17 cellular contexts compared by ENCODE assay signal in the genomic region with DNA sequence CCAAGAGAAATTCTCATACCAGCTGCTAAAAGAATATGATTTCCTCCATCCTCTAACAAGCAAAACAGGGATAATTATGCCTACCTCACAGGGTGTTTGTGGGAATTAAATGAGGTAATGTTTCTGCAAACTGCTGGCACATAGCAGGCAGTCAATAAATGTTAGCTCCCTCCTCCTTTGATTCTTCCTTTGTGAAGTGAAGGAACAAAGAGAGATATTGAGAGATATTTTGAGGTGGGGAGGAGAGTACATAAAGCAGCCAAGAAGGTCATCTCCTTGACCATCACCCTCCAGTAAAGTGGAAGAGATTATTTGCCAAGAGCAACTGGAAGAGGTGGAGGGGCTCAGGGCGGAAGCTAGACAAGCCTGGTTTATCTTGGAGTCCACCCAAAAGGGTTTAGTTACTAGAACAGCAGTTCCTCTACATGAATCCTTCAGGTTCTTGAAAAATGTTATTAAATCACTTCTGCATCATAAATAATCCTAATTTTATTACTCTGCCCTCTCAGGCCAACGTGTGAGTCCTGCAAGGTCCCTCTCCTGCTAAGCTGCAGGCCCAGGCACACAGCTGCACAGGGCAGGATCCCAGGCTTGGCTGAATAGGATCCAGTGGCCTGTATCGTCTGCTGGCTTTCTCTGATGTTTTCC. TPM values are rescaled to one million over a fixed set of nuclear protein-coding genes. Genes with fewer than 3 reads are reported as not detected.
DNase-seq lines count a peak whose midpoint lies in the region; ATAC-seq and TF ChIP-seq lines count a peak whose summit lies in the region.
"Had no signal": no experiment of that assay in that cellular context is flagged by ENCODE, and none has a peak within 500 bp of the region (broad histone marks: within the 10 kb centered on the region; RNA-seq: fewer than 3 reads in every experiment).

No MANE protein-coding gene starts in this region.

- no peak overlapping the region for H3K4me2 ChIP-seq in PC-3 (ENCODE audit: low read length)

- H3K27me3 ChIP-seq in PC-3 (ENCODE audit: low read length) = no peaks in the 10 kb centered on the region
- H3K27me3 ChIP-seq: dorsolateral prefrontal cortex, ovary had no signal

- H4K20me1 ChIP-seq in PC-3 (ENCODE audit: low read length) = no peaks in the 10 kb centered on the region

- H3K9me2 ChIP-seq in PC-3 (replicated peaks; ENCODE audit: low read length) = no peaks in the 10 kb centered on the region

- TF ChIP-seq CTCF in HEK293 (tag by site-specific recombination; IDR thresholded peaks at IDR 0.05) (no peak), PC-3 (conservative IDR thresholded peaks at IDR 0.05; ENCODE audit: low read depth, low read length) (no peak), fibroblast of pulmonary artery (IDR thresholded peaks at IDR 0.05; ENCODE audit: low read length, missing control alignments) (no peak), osteocyte (IDR thresholded peaks at IDR 0.05) (no peak)

- no peaks in the 10 kb centered on the region for H3K36me3 Mint-ChIP-seq in osteocyte (ENCODE audit: unreplicated experiment)

- ATAC-seq in PC-3 (peak; percentile 57), GM18498 (IDR thresholded peaks at IDR 0.05; ENCODE audit: unreplicated experiment) (no peak)

- peak overlapping the region; percentile 69 for H3K27ac Mint-ChIP-seq in osteocyte (ENCODE audit: unreplicated experiment)

- no peak overlapping the region for H3K9ac ChIP-seq in PC-3 (ENCODE audit: low read length)

- no peaks in the 10 kb centered on the region for H3K79me2 ChIP-seq in PC-3 (ENCODE audit: low read length)

- no TSS peak for BruUV-seq in PC-3 (replicated peaks; lab: Mats Ljungman, UMichigan)

- peak overlapping the region; percentile 72 for H3K27ac ChIP-seq in HEK293 (ENCODE audit: extremely low read depth, low read depth, low read length)
- no peak overlapping the region for H3K27ac ChIP-seq in PC-3 (ENCODE audit: low read length)
- H3K27ac ChIP-seq: dorsolateral prefrontal cortex, ovary had no signal

- H3K9me3 ChIP-seq in HEK293 (ENCODE audit: control insufficient read depth, insufficient read depth, low read depth, low read length) (no peaks in the 10 kb centered on the region), PC-3 (ENCODE audit: low read length) (no peaks in the 10 kb centered on the region)
- H3K9me3 ChIP-seq: HAP-1, ovary had no signal

- DNase-seq in PC-3 (peak; percentile 38), fibroblast of pulmonary artery (ENCODE audit: low read depth) (peak; percentile 6), osteocyte (ENCODE audit: extremely low spot score, unreplicated experiment) (peak; percentile 7), GM19238 (ENCODE audit: insufficient read length, low spot score) (no peak), H4 (ENCODE audit: low spot score) (no peak)
- DNase-seq in activated CD8-positive, alpha-beta memory T cell treated with anti-CD3 and anti-CD28 coated beads, Interleukin-2, amount 50 U/mL, for 4 hours = no peak
- DNase-seq: activated T-cell treated with anti-CD3 and anti-CD28 coated beads for 4 hours, AML-193, dorsolateral prefrontal cortex, KBM-7, mesendoderm, NCI-H526 treated with DMSO at 0.1 percent for 48 hours, ovary, T-helper 9 cell had no signal

- POLR2A ChIA-PET in HEK293 (lab: Yijun Ruan, JAX) = interaction anchor here (0.7 to 2.5 kb wide), 2 partner anchors 34 to 125 kb away, joined by 4 to 13 read pairs; a partner anchor contains a TSS
- POLR2A ChIA-PET in PC-3 (lab: Charles Lee; ENCODE audit: unreplicated experiment) = no interaction called here

- H3K4me3 ChIP-seq in HEK293 (ENCODE audit: low read depth, low read length) (no peak overlapping the region), PC-3 (ENCODE audit: low read length) (no peak overlapping the region), fibroblast of pulmonary artery (replicated peaks; ENCODE audit: low read depth, low read length) (no peak overlapping the region)
- H3K4me3 ChIP-seq: dorsolateral prefrontal cortex, HAP-1, ovary had no signal

- H3K36me3 ChIP-seq in HEK293 (ENCODE audit: control insufficient read depth in 2 of 2, insufficient read depth in 1 of 2, low read length in 2 of 2) (no peaks in the 10 kb centered on the region), PC-3 (ENCODE audit: low read depth, low read length) (no peaks in the 10 kb centered on the region)
- H3K36me3 ChIP-seq: HAP-1, ovary had no signal

- peaks cover 18% of the 10 kb centered on the region for H3K4me1 Mint-ChIP-seq in osteocyte (ENCODE audit: unreplicated experiment)

- H3F3A ChIP-seq in PC-3 (ENCODE audit: low read length, unreplicated experiment) = no peaks in the 10 kb centered on the region

- intact Hi-C loops in PC-3 (cut with micrococcal nuclease) = loop anchor here (5.0 kb wide), 1 partner anchor 1238 kb away; no protein-coding TSS in a partner anchor

- peaks cover 3% of the 10 kb centered on the region; the same call in 1 of the 2 replicates for H3K4me1 ChIP-seq in HEK293 (ENCODE audit: control insufficient read depth, insufficient read depth, low read length)
- peaks cover 13% of the 10 kb centered on the region for H3K4me1 ChIP-seq in PC-3 (ENCODE audit: insufficient read depth, low read length)
- H3K4me1 ChIP-seq: HAP-1 had no signal

- H3K9me3 Mint-ChIP-seq in osteocyte (ENCODE audit: unreplicated experiment) = no peaks in the 10 kb centered on the region

- H2AFZ ChIP-seq in PC-3 (ENCODE audit: low read length) = no peak overlapping the region

- CTCF ChIA-PET in HEK293 (lab: Yijun Ruan, JAX) = no interaction called here
- CTCF ChIA-PET in PC-3 (lab: Charles Lee) = no interaction called here

- H3K27me3 Mint-ChIP-seq in osteocyte (ENCODE audit: unreplicated experiment) = no peaks in the 10 kb centered on the region

- H3K4me3 Mint-ChIP-seq in osteocyte (ENCODE audit: unreplicated experiment) = no peak overlapping the region

TF ChIP-seq in HEK293, 187 proteins besides CTCF, POLR2A, EP300 and RAD21 (continues in another document):
- no peak for TF ChIP-seq ZNF138 (tag by site-specific recombination; IDR thresholded peaks at IDR 0.05; ENCODE audit: borderline replicate concordance)
- TF ChIP-seq, protein P1, sequence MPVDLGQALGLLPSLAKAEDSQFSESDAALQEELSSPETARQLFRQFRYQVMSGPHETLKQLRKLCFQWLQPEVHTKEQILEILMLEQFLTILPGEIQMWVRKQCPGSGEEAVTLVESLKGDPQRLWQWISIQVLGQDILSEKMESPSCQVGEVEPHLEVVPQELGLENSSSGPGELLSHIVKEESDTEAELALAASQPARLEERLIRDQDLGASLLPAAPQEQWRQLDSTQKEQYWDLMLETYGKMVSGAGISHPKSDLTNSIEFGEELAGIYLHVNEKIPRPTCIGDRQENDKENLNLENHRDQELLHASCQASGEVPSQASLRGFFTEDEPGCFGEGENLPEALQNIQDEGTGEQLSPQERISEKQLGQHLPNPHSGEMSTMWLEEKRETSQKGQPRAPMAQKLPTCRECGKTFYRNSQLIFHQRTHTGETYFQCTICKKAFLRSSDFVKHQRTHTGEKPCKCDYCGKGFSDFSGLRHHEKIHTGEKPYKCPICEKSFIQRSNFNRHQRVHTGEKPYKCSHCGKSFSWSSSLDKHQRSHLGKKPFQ (tag by site-specific recombination; IDR thresholded peaks at IDR 0.05) = no peak
- no peak for TF ChIP-seq ZNF624 (tag by site-specific recombination; IDR thresholded peaks at IDR 0.05)
- TF ChIP-seq, protein P2, sequence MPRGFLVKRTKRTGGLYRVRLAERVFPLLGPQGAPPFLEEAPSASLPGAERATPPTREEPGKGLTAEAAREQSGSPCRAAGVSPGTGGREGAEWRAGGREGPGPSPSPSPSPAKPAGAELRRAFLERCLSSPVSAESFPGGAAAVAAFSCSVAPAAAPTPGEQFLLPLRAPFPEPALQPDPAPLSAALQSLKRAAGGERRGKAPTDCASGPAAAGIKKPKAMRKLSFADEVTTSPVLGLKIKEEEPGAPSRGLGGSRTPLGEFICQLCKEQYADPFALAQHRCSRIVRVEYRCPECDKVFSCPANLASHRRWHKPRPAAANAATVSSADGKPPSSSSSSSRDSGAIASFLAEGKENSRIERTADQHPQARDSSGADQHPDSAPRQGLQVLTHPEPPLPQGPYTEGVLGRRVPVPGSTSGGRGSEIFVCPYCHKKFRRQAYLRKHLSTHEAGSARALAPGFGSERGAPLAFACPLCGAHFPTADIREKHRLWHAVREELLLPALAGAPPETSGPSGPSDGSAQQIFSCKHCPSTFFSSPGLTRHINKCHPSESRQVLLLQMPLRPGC (tag by site-specific recombination; IDR thresholded peaks at IDR 0.05) = peak; percentile 72; the same call in 1 of the 2 replicates
- TF ChIP-seq KLF8 (tag by site-specific recombination; IDR thresholded peaks at IDR 0.05) = no peak
- TF ChIP-seq, protein P3, sequence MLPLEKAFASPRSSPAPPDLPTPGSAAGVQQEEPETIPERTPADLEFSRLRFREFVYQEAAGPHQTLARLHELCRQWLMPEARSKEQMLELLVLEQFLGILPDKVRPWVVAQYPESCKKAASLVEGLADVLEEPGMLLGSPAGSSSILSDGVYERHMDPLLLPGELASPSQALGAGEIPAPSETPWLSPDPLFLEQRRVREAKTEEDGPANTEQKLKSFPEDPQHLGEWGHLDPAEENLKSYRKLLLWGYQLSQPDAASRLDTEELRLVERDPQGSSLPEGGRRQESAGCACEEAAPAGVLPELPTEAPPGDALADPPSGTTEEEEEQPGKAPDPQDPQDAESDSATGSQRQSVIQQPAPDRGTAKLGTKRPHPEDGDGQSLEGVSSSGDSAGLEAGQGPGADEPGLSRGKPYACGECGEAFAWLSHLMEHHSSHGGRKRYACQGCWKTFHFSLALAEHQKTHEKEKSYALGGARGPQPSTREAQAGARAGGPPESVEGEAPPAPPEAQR (tag by site-specific recombination; IDR thresholded peaks at IDR 0.05) = no peak
- peak; percentile 47 for TF ChIP-seq ZIC2 (tag by site-specific recombination; IDR thresholded peaks at IDR 0.05)
- TF ChIP-seq GLI2 (tag by site-specific recombination; IDR thresholded peaks at IDR 0.05; ENCODE audit: borderline replicate concordance, low read depth) = no peak
- peak; percentile 89 for TF ChIP-seq FEZF1 (tag by site-specific recombination; IDR thresholded peaks at IDR 0.05)

RNA-seq across cellular contexts. Expression of a gene that starts 35.0 kb away (rescaled TPM):
- 49.0 and 55.6 TPM in 2 replicates for total RNA-seq in PC-3 (2014; rRNA removed)
- 60.6 and 61.3 TPM in 2 replicates for total RNA-seq in osteocyte
- 6.2 and 8.7 TPM in 2 replicates for total RNA-seq in H4 (2014; rRNA removed; shearing (Covaris generic))

Comparison
In these comparisons a context has a peak if more than half of its experiments do, and no peak if none do; other contexts are left out.
1. DNase-seq: peak in PC-3 (single experiment), fibroblast of pulmonary artery (single experiment) and osteocyte (single experiment); none in activated CD8-positive, alpha-beta memory T cell treated with anti-CD3 and anti-CD28 coated beads, Interleukin-2, amount 50 U/mL, for 4 hours (single experiment), GM19238 (single experiment) and H4 (single experiment).